In genomic region chr1:225882699-225883615, GRCh38 we compare ENCODE assay signal across 7 cellular contexts. TPM values are rescaled to one million over a fixed set of nuclear protein-coding genes. Genes with fewer than 3 reads are reported as not detected.
DNase-seq lines count a peak whose midpoint lies in the region; ATAC-seq and TF ChIP-seq lines count a peak whose summit lies in the region.

No MANE protein-coding gene starts in this region.

- H3K27me3 Mint-ChIP-seq in activated naive CD4-positive, alpha-beta T cell treated with anti-CD3 and anti-CD28 coated beads, Interleukin-2, amount 50 U/mL, for 24 hours: no peaks in the 10 kb centered on the region

- H3K4me3 Mint-ChIP-seq in activated naive CD4-positive, alpha-beta T cell treated with anti-CD3 and anti-CD28 coated beads, Interleukin-2, amount 50 U/mL, for 24 hours: peak overlapping the region; percentile 87

- ATAC-seq in GM18517 (IDR thresholded peaks at IDR 0.05; ENCODE audit: unreplicated experiment) (peak; percentile 41), HG02678 (IDR thresholded peaks at IDR 0.05; ENCODE audit: unreplicated experiment) (peak; percentile 22), omental fat pad (ENCODE audit: low FRiP score) (peak; percentile 50)

- no peak for TF ChIP-seq POLR2A in NB4 (IDR thresholded peaks at IDR 0.05; ENCODE audit: extremely low read depth, insufficient read length)

- H3K36me3 Mint-ChIP-seq in activated naive CD4-positive, alpha-beta T cell treated with anti-CD3 and anti-CD28 coated beads, Interleukin-2, amount 50 U/mL, for 24 hours: no peaks in the 10 kb centered on the region

- intact Hi-C loops in head of caudate nucleus (cut with DNase I): no loop called here

- H3K4me1 Mint-ChIP-seq in activated naive CD4-positive, alpha-beta T cell treated with anti-CD3 and anti-CD28 coated beads, Interleukin-2, amount 50 U/mL, for 24 hours: peaks cover 46% of the 10 kb centered on the region

- no peaks in the 10 kb centered on the region for H3K9me3 Mint-ChIP-seq in activated naive CD4-positive, alpha-beta T cell treated with anti-CD3 and anti-CD28 coated beads, Interleukin-2, amount 50 U/mL, for 24 hours

- peak overlapping the region; percentile 89 for H3K27ac Mint-ChIP-seq in activated naive CD4-positive, alpha-beta T cell treated with anti-CD3 and anti-CD28 coated beads, Interleukin-2, amount 50 U/mL, for 24 hours

- peak overlapping the region; percentile 69 for H3K4me3 ChIP-seq in NB4 (ENCODE audit: low read depth, low read length)

- TF ChIP-seq CTCF in NB4 (IDR thresholded peaks at IDR 0.05; ENCODE audit: low read depth, low read length) (no peak), omental fat pad (IDR thresholded peaks at IDR 0.05) (no peak)

- peak; percentile 60 for DNase-seq in NB4 (ENCODE audit: low read depth)
- DNase-seq in head of caudate nucleus: peak in 41 of 42 donors; percentile 21 to 77 (median 58)
- no peak for DNase-seq in omental fat pad (ENCODE audit: low spot score)
- no peak for DNase-seq in GF-D8 (lab: John Stamatoyannopoulos, UW)

RNA-seq across cellular contexts. Expression of gene TMEM63A, which starts 0.8 kb away (rescaled TPM):
- total RNA-seq in omental fat pad: 10 to 100 TPM; 27.6 to 93.3 (median 41.5) TPM

RNA-seq across cellular contexts. Expression of gene LEFTY1, which starts 6.0 kb away (rescaled TPM):
- under 1 TPM in 1 of 4 donors, not detected in 3; 0.44 TPM for total RNA-seq in omental fat pad

RNA-seq across cellular contexts. Expression of gene PYCR2, which starts 41.1 kb away (rescaled TPM):
- total RNA-seq in omental fat pad: 10 to 100 TPM; 33.5 to 52.6 (median 45.6) TPM

RNA-seq across cellular contexts. Expression of gene LEFTY2, which starts 58.1 kb away (rescaled TPM):
- total RNA-seq in omental fat pad: 1 to 10 TPM in 1 of 4 donors, under 1 TPM in 2, not detected in 1; 0.36 to 4.5 (median 0.63) TPM

Comparison
In these comparisons a context has a peak if more than half of its experiments do, and no peak if none do; other contexts are left out.
1. DNase-seq: peak in NB4 (single experiment) and head of caudate nucleus (41 of 42); none in omental fat pad (single experiment) and GF-D8 (single experiment).
2. Peak in every context shown above with its lines, with median percentiles within 50 percentile points of each other: ATAC-seq.